9 cellular contexts compared by ENCODE assay signal in genomic region chr3:120743556-120744195, GRCh38. TPM values are rescaled to one million over a fixed set of nuclear protein-coding genes. Genes with fewer than 3 reads are reported as not detected.
DNase-seq lines count a peak whose midpoint lies in the region.
"Had no signal": no experiment of that assay in that cellular context is flagged by ENCODE, and none has a peak within 500 bp of the region (broad histone marks: within the 10 kb centered on the region; RNA-seq: fewer than 3 reads in every experiment).

No MANE protein-coding gene starts in this region.

- no peak overlapping the region for H3K27ac ChIP-seq in thymus (ENCODE audit: low read depth)

- 78% methylated on average over 6 of the region's 6 CpGs for WGBS in thymus

- H3K4me3 ChIP-seq in thymus (ENCODE audit: low read length), result peak overlapping the region; percentile 90

- H3K36me3 ChIP-seq in thymus (ENCODE audit: control insufficient read depth, insufficient read depth), result no peaks in the 10 kb centered on the region

- H3K4me3 Mint-ChIP-seq in activated naive CD4-positive, alpha-beta T cell treated with anti-CD3 and anti-CD28 coated beads for 36 hours, result peak overlapping the region; percentile 90
- H3K4me3 Mint-ChIP-seq in activated naive CD8-positive, alpha-beta T cell, result peak overlapping the region; percentile 92
- H3K4me3 Mint-ChIP-seq in immature natural killer cell, result peak overlapping the region; percentile 93 to 97 (median 95)

- peak overlapping the region; percentile 96 for H3K27ac Mint-ChIP-seq in activated naive CD4-positive, alpha-beta T cell treated with anti-CD3 and anti-CD28 coated beads for 36 hours
- peak overlapping the region; percentile 97 for H3K27ac Mint-ChIP-seq in activated naive CD8-positive, alpha-beta T cell
- H3K27ac Mint-ChIP-seq in immature natural killer cell, result peak overlapping the region; percentile 96 to 99 (median 98)

- peaks cover 33% of the 10 kb centered on the region for H3K4me1 Mint-ChIP-seq in activated naive CD4-positive, alpha-beta T cell treated with anti-CD3 and anti-CD28 coated beads for 36 hours (ENCODE audit: low read depth)
- H3K4me1 Mint-ChIP-seq in activated naive CD8-positive, alpha-beta T cell (ENCODE audit: low read depth), result peaks cover 43% of the 10 kb centered on the region
- peaks cover 30 to 48% of the 10 kb centered on the region in 2 donors for H3K4me1 Mint-ChIP-seq in immature natural killer cell

- no peaks in the 10 kb centered on the region for H3K27me3 Mint-ChIP-seq in activated naive CD4-positive, alpha-beta T cell treated with anti-CD3 and anti-CD28 coated beads for 36 hours (ENCODE audit: low read depth)
- H3K27me3 Mint-ChIP-seq in activated naive CD8-positive, alpha-beta T cell, result no peaks in the 10 kb centered on the region
- peaks cover 3 to 11% (median 5%) of the 10 kb centered on the region in 3 donors for H3K27me3 Mint-ChIP-seq in immature natural killer cell (ENCODE audit: low read depth in 3 of 3)

- H3K27me3 ChIP-seq in thymus (ENCODE audit: control insufficient read depth, insufficient read depth), result no peaks in the 10 kb centered on the region

- H3K9me3 ChIP-seq in thymus (ENCODE audit: control insufficient read depth), result no peaks in the 10 kb centered on the region

- intact Hi-C loops in activated naive CD4-positive, alpha-beta T cell treated with anti-CD3 and anti-CD28 coated beads for 36 hours (cut with micrococcal nuclease), result loop anchor here (2.0 to 10.0 kb wide), 5 partner anchors 63 to 1519 kb away; partner anchors contain the start of genes EAF2, IQCB1, POGLUT1 and TMEM39A

- no peak for DNase-seq in activated naive CD4-positive, alpha-beta T cell treated with anti-CD3 and anti-CD28 coated beads for 36 hours
- DNase-seq in activated naive CD4-positive, alpha-beta T cell treated with Interleukin-2 at 50 U/mL for 16 hours, result no peak
- no peak for DNase-seq in immature natural killer cell
- DNase-seq in NCI-H1694 (lab: John Stamatoyannopoulos, UW), result no peak
- no peak for DNase-seq in dedifferentiated amniotic fluid mesenchymal stem cell (ENCODE audit: extremely low spot score)
- no peak for DNase-seq in SW 1271 (lab: John Stamatoyannopoulos, UW)
- DNase-seq: stimulated activated CD4-positive, alpha-beta T cell treated with anti-CD3 and anti-CD28 coated beads, Interleukin-12 subunit alpha, Interleukin-12 subunit beta, amount 100 ng/mL, for 4 hours had no signal

- no peaks in the 10 kb centered on the region for H3K9me3 Mint-ChIP-seq in activated naive CD4-positive, alpha-beta T cell treated with anti-CD3 and anti-CD28 coated beads for 36 hours
- H3K9me3 Mint-ChIP-seq in activated naive CD8-positive, alpha-beta T cell (ENCODE audit: low read depth), result no peaks in the 10 kb centered on the region
- H3K9me3 Mint-ChIP-seq in immature natural killer cell, result no peaks in the 10 kb centered on the region

- peaks cover 6% of the 10 kb centered on the region for H3K36me3 Mint-ChIP-seq in activated naive CD4-positive, alpha-beta T cell treated with anti-CD3 and anti-CD28 coated beads for 36 hours (ENCODE audit: low read depth)
- peaks cover 6% of the 10 kb centered on the region for H3K36me3 Mint-ChIP-seq in activated naive CD8-positive, alpha-beta T cell
- H3K36me3 Mint-ChIP-seq in immature natural killer cell, result no peaks in the 10 kb centered on the region

- CTCF ChIA-PET in activated naive CD4-positive, alpha-beta T cell treated with anti-CD3 and anti-CD28 coated beads for 36 hours (lab: Charles Lee), result no interaction called here

- peaks cover 9% of the 10 kb centered on the region for H3K4me1 ChIP-seq in thymus (ENCODE audit: control insufficient read depth, insufficient read depth, low read length)

RNA-seq across cellular contexts. Expression of gene GTF2E1, which starts 1.1 kb away (rescaled TPM):
- 10 to 100 TPM; 13.2 TPM for total RNA-seq in activated naive CD4-positive, alpha-beta T cell treated with anti-CD3 and anti-CD28 coated beads for 36 hours
- polyA plus RNA-seq in immature natural killer cell, result 10 to 100 TPM in 2 of 3 donors, 1 to 10 TPM in 1; 10.0 to 15.9 (median 11.0) TPM
- polyA plus RNA-seq in thymus, result 11.1 TPM

RNA-seq across cellular contexts. Expression of gene RABL3, which starts 1.4 kb away (rescaled TPM):
- total RNA-seq in activated naive CD4-positive, alpha-beta T cell treated with anti-CD3 and anti-CD28 coated beads for 36 hours, result 10 to 100 TPM; 34.7 to 36.8 TPM
- polyA plus RNA-seq in immature natural killer cell (10 to 100 TPM; 19.8 to 26.4 (median 26.1) TPM), thymus (8.5 TPM)
